Comparison of ENCODE assay signal across 8 cellular contexts in genomic region chr18:867257-867656, GRCh38. TPM values are rescaled to one million over a fixed set of nuclear protein-coding genes. Genes with fewer than 3 reads are reported as not detected.
"Had no signal": no experiment of that assay in that cellular context is flagged by ENCODE, and none has a peak within 500 bp of the region (broad histone marks: within the 10 kb centered on the region; RNA-seq: fewer than 3 reads in every experiment).

No MANE protein-coding gene starts in this region.

- H3K4me3 ChIP-seq: GM12878 had no signal

- ATAC-seq: GM12878 had no signal

- FAIRE-seq: G401.6, GM12878, GM12891, GM12892, GM18507, GM19239 had no signal

- DNase-seq: GDM1, GF-D8 had no signal

RNA-seq across cellular contexts. Expression of gene ADCYAP1, which starts 37.4 kb away (rescaled TPM):
- total RNA-seq: GM12878 had no signal
